ENCODE assay signal across 9 cellular contexts in genomic region chr5:33379757-33380156, GRCh38.
A peak's percentile ranks its signal among the peaks of the same experiment; 100 is the strongest.
DNase-seq lines count a peak whose midpoint lies in the region; ATAC-seq, FAIRE-seq and TF ChIP-seq lines count a peak whose summit lies in the region.
"Had no signal": no experiment of that assay in that cellular context is flagged by ENCODE, and none has a peak within 500 bp of the region (broad histone marks: within the 10 kb centered on the region; RNA-seq: fewer than 3 reads in every experiment).

No MANE protein-coding gene starts in this region.

- no peak for TF ChIP-seq RAD21 in HepG2 (CRISPR knock-in tag; IDR thresholded peaks at IDR 0.05)

- peak; percentile 57 for TF ChIP-seq CTCF in HepG2 (CRISPR knock-in tag; IDR thresholded peaks at IDR 0.05)

- intact Hi-C loops in HepG2 (cut with micrococcal nuclease; ENCODE audit: unreplicated experiment): no loop called here

- H3K27ac ChIP-seq in HepG2 (ENCODE audit: extremely low read length, insufficient read depth, low read length): no peak overlapping the region

- H2AFZ ChIP-seq in HepG2 (ENCODE audit: low read length): no peak overlapping the region

- TF ChIP-seq EP300 in HepG2 (IDR thresholded peaks at IDR 0.05; ENCODE audit: low read depth in 2 of 2, low read length in 2 of 2): no peak
- TF ChIP-seq EP300 in HepG2 (CRISPR knock-in tag; IDR thresholded peaks at IDR 0.05; ENCODE audit: borderline replicate concordance): no peak

- H3K4me1 ChIP-seq in adipocyte (ENCODE audit: control insufficient read depth, insufficient read depth, low read length): no peaks in the 10 kb centered on the region
- H3K4me1 ChIP-seq in HepG2 (ENCODE audit: insufficient read depth, low read length): no peaks in the 10 kb centered on the region

- H3K36me3 ChIP-seq in adipocyte (ENCODE audit: control insufficient read depth, insufficient read depth, low read length, severe bottlenecking) (no peaks in the 10 kb centered on the region), HepG2 (replicated peaks in 1 of 2; ENCODE audit: control insufficient read depth in 1 of 2, insufficient read depth in 2 of 2, low read length in 2 of 2) (no peaks in the 10 kb centered on the region)

- H3K4me3 ChIP-seq in adipocyte (ENCODE audit: low read length) (no peak overlapping the region), HepG2 (replicated peaks in 1 of 3; ENCODE audit: insufficient read depth in 1 of 3, low read depth in 2 of 3, low read length in 3 of 3) (no peak overlapping the region)

- ATAC-seq in HepG2 (no peak), GM18867 (IDR thresholded peaks at IDR 0.05; ENCODE audit: unreplicated experiment) (no peak)

- in situ Hi-C loops in HepG2 (cut with HindIII; ENCODE audit: extremely low pct_ligation_motif_present, low pct_unique_long_range_greater_than_20kb): no loop called here

- BruUV-seq in HepG2 (replicated peaks; lab: Mats Ljungman, UMichigan): no TSS peak

- H3K9ac ChIP-seq in adipocyte (ENCODE audit: low read length): no peak overlapping the region
- H3K9ac ChIP-seq in HepG2 (ENCODE audit: insufficient read depth, low read depth, low read length): no peak overlapping the region

- CTCF ChIA-PET in HepG2 (lab: Yijun Ruan, JAX; ENCODE audit: low intra/inter-chr PET ratio, low total read pairs): no interaction called here

- peak; percentile 95 for FAIRE-seq in HTR-8/SVneo (lab: Jason Lieb, UNC)
- FAIRE-seq in HepG2 (lab: Jason Lieb, UNC): no peak

- WGBS in HepG2 (ENCODE audit: low lambda C conversion rate): 52% methylated on average over 10 of the region's 10 CpGs

- DNase-seq in EL (peak; percentile 55), HTR-8/SVneo (ENCODE audit: insufficient read length, low spot score) (no peak), adipocyte (ENCODE audit: low read depth) (peak; percentile 31), HepG2 (ENCODE audit: low spot score) (no peak), HuH-7.5 (ENCODE audit: low spot score) (no peak), NCI-H774 (lab: John Stamatoyannopoulos, UW) (no peak)
- DNase-seq in activated CD4-positive, alpha-beta T cell treated with anti-CD3 and anti-CD28 coated beads, Interleukin-2, amount 50 U/mL, for 48 hours: no peak
- DNase-seq: naive B cell had no signal

- no peaks in the 10 kb centered on the region for H4K20me1 ChIP-seq in HepG2 (ENCODE audit: insufficient read depth, low read length)

- H3K9me3 ChIP-seq in adipocyte (ENCODE audit: control insufficient read depth, low read length) (no peaks in the 10 kb centered on the region), HepG2 (ENCODE audit: low read length) (peaks cover 10% of the 10 kb centered on the region)

- no peak for TF ChIP-seq POLR2A in HepG2 (IDR thresholded peaks at IDR 0.05; ENCODE audit: insufficient read depth in 1 of 2, low read depth in 2 of 2, low read length in 2 of 2)

- POLR2A ChIA-PET in HepG2 (lab: Yijun Ruan, JAX): no interaction called here

- no peak overlapping the region for H3K4me2 ChIP-seq in HepG2 (ENCODE audit: low read depth, low read length)

- H3K27me3 ChIP-seq in adipocyte (replicated peaks; ENCODE audit: control insufficient read depth, insufficient read depth, low read length) (no peaks in the 10 kb centered on the region), HepG2 (ENCODE audit: control insufficient read depth in 1 of 2, insufficient read depth in 2 of 2, low read length in 2 of 2) (no peaks in the 10 kb centered on the region)

- H3K79me2 ChIP-seq in HepG2 (ENCODE audit: insufficient read depth, low read length): no peaks in the 10 kb centered on the region

TF ChIP-seq in HepG2, 621 proteins besides CTCF, POLR2A, EP300 and RAD21:
- TF ChIP-seq STAG1 (CRISPR knock-in tag; IDR thresholded peaks at IDR 0.05) (peak; percentile 45), MATR3 (CRISPR knock-in tag; IDR thresholded peaks at IDR 0.05) (no peak)
TF ChIP-seq in HepG2: peak in this region for 1.

Comparison
In these comparisons a context has a peak if more than half of its experiments do, and no peak if none do; other contexts are left out.
1. DNase-seq: peak in EL (single experiment) and adipocyte (single experiment); none in HTR-8/SVneo (single experiment), HepG2 (single experiment), activated CD4-positive, alpha-beta T cell treated with anti-CD3 and anti-CD28 coated beads, Interleukin-2, amount 50 U/mL, for 48 hours (0 of 2), HuH-7.5 (single experiment) and NCI-H774 (single experiment).